10 cellular contexts compared by ENCODE assay signal in genomic region chr7:139635521-139636240, GRCh38.
DNase-seq lines count a peak whose midpoint lies in the region; ATAC-seq lines count a peak whose summit lies in the region.
"Had no signal": no experiment of that assay in that cellular context is flagged by ENCODE, and none has a peak within 500 bp of the region (broad histone marks: within the 10 kb centered on the region; RNA-seq: fewer than 3 reads in every experiment).

No MANE protein-coding gene starts in this region.

- peaks cover 17% of the 10 kb centered on the region for H3K4me1 Mint-ChIP-seq in memory B cell
- H3K4me1 Mint-ChIP-seq in stimulated activated memory B cell treated with anti-CD40 and anti-IgM and Interleukin-4, amounts not matched to agents 10 μg/mL and 1 μg/mL and 100 μg/mL, for 72 hours, result peaks cover 14% of the 10 kb centered on the region

- H3K36me3 Mint-ChIP-seq in memory B cell, result peaks cover 25% of the 10 kb centered on the region
- H3K36me3 Mint-ChIP-seq in stimulated activated memory B cell treated with anti-CD40 and anti-IgM and Interleukin-4, amounts not matched to agents 10 μg/mL and 1 μg/mL and 100 μg/mL, for 72 hours, result peaks cover 64% of the 10 kb centered on the region

- no peaks in the 10 kb centered on the region for H3K27me3 Mint-ChIP-seq in memory B cell
- no peaks in the 10 kb centered on the region for H3K27me3 Mint-ChIP-seq in stimulated activated memory B cell treated with anti-CD40 and anti-IgM and Interleukin-4, amounts not matched to agents 10 μg/mL and 1 μg/mL and 100 μg/mL, for 72 hours

- no peaks in the 10 kb centered on the region for H3K9me3 Mint-ChIP-seq in memory B cell
- H3K9me3 Mint-ChIP-seq in stimulated activated memory B cell treated with anti-CD40 and anti-IgM and Interleukin-4, amounts not matched to agents 10 μg/mL and 1 μg/mL and 100 μg/mL, for 72 hours, result no peaks in the 10 kb centered on the region

- ATAC-seq in memory B cell (ENCODE audit: low read depth), result no peak
- no peak for ATAC-seq in stimulated activated memory B cell treated with anti-CD40 and anti-IgM and Interleukin-4, amounts not matched to agents 10 μg/mL and 1 μg/mL and 100 μg/mL, for 72 hours
- no peak for ATAC-seq in GM18861 (IDR thresholded peaks at IDR 0.05; ENCODE audit: unreplicated experiment)
- ATAC-seq: HCT116 had no signal

- H3K27ac Mint-ChIP-seq in memory B cell, result peak overlapping the region; percentile 12
- no peak overlapping the region for H3K27ac Mint-ChIP-seq in stimulated activated memory B cell treated with anti-CD40 and anti-IgM and Interleukin-4, amounts not matched to agents 10 μg/mL and 1 μg/mL and 100 μg/mL, for 72 hours

- no peak overlapping the region for H3K4me3 Mint-ChIP-seq in memory B cell
- no peak overlapping the region for H3K4me3 Mint-ChIP-seq in stimulated activated memory B cell treated with anti-CD40 and anti-IgM and Interleukin-4, amounts not matched to agents 10 μg/mL and 1 μg/mL and 100 μg/mL, for 72 hours

- peak in 4 of 5 donors; percentile 39 to 64 (median 58) for DNase-seq in T-helper 1 cell
- peak; percentile 71 for DNase-seq in activated T-cell treated with anti-CD3 and anti-CD28 coated beads, Interleukin-2, amount 50 U/mL, for 1 hour
- DNase-seq in memory B cell (ENCODE audit: low spot score in 2 of 2), result no peak
- DNase-seq in stimulated activated CD8-positive, alpha-beta memory T cell treated with anti-CD3 and anti-CD28 coated beads, Interleukin-7, amount 100 ng/mL, for 1 hour (ENCODE audit: low read depth in 2 of 2), result peak; percentile 35 to 44
- DNase-seq in SHP77 (lab: John Stamatoyannopoulos, UW), result no peak
- DNase-seq in COLO829 (ENCODE audit: low spot score), result no peak
- DNase-seq: trophoblast cell had no signal

Comparison
In these comparisons a context has a peak if more than half of its experiments do, and no peak if none do; other contexts are left out.
1. DNase-seq: peak in T-helper 1 cell (4 of 5), activated T-cell treated with anti-CD3 and anti-CD28 coated beads, Interleukin-2, amount 50 U/mL, for 1 hour (single experiment) and stimulated activated CD8-positive, alpha-beta memory T cell treated with anti-CD3 and anti-CD28 coated beads, Interleukin-7, amount 100 ng/mL, for 1 hour (2 of 2); none in memory B cell (0 of 2), SHP77 (0 of 2) and COLO829 (single experiment).